ENCODE assay signal across 8 cellular contexts in genomic region chr6:157561037-157561790, GRCh38.
A peak's percentile ranks its signal among the peaks of the same experiment; 100 is the strongest.
DNase-seq lines count a peak whose midpoint lies in the region; ATAC-seq and TF ChIP-seq lines count a peak whose summit lies in the region.
"Had no signal": no experiment of that assay in that cellular context is flagged by ENCODE, and none has a peak within 500 bp of the region (broad histone marks: within the 10 kb centered on the region; RNA-seq: fewer than 3 reads in every experiment).

No MANE protein-coding gene starts in this region.

- peaks cover 56 to 57% of the 10 kb centered on the region in 2 donors for H3K4me1 Mint-ChIP-seq in natural killer cell treated with Interleukin-12 subunit alpha and Interleukin-12 subunit beta and Interleukin-15 and Interleukin-18, amount 100 ng/mL, for 72 hours (ENCODE audit: low read depth in 2 of 2)
- peaks cover 9% of the 10 kb centered on the region for H3K4me1 Mint-ChIP-seq in mesothelial cell of epicardium

- no peaks in the 10 kb centered on the region for H3K9me3 Mint-ChIP-seq in natural killer cell treated with Interleukin-12 subunit alpha and Interleukin-12 subunit beta and Interleukin-15 and Interleukin-18, amount 100 ng/mL, for 72 hours
- H3K9me3 Mint-ChIP-seq in mesothelial cell of epicardium, result peaks cover 8% of the 10 kb centered on the region

- H3K36me3 ChIP-seq in left lung, result no peaks in the 10 kb centered on the region

- H3K4me3 Mint-ChIP-seq in natural killer cell treated with Interleukin-12 subunit alpha and Interleukin-12 subunit beta and Interleukin-15 and Interleukin-18, amount 100 ng/mL, for 72 hours, result peak overlapping the region; percentile 73
- no peak overlapping the region for H3K4me3 Mint-ChIP-seq in mesothelial cell of epicardium

- ATAC-seq in GM19025 (IDR thresholded peaks at IDR 0.05; ENCODE audit: low read depth, unreplicated experiment) (peak; percentile 23), HG02759 (IDR thresholded peaks at IDR 0.05; ENCODE audit: unreplicated experiment) (peak; percentile 25), left lung (no peak)
- ATAC-seq in natural killer cell treated with Interleukin-12 subunit alpha and Interleukin-12 subunit beta and Interleukin-15 and Interleukin-18, amount 100 ng/mL, for 72 hours, result no peak

- no peaks in the 10 kb centered on the region for H3K36me3 Mint-ChIP-seq in natural killer cell treated with Interleukin-12 subunit alpha and Interleukin-12 subunit beta and Interleukin-15 and Interleukin-18, amount 100 ng/mL, for 72 hours
- H3K36me3 Mint-ChIP-seq in mesothelial cell of epicardium, result no peaks in the 10 kb centered on the region

- TF ChIP-seq CTCF in left lung (IDR thresholded peaks at IDR 0.05) (no peak), mesothelial cell of epicardium (IDR thresholded peaks at IDR 0.05; ENCODE audit: unreplicated experiment) (no peak)

- H3K9me3 ChIP-seq in left lung, result no peaks in the 10 kb centered on the region

- no peaks in the 10 kb centered on the region for H3K4me1 ChIP-seq in left lung

- peaks cover 0 to 5% of the 10 kb centered on the region in 2 donors for H3K27me3 Mint-ChIP-seq in natural killer cell treated with Interleukin-12 subunit alpha and Interleukin-12 subunit beta and Interleukin-15 and Interleukin-18, amount 100 ng/mL, for 72 hours
- no peaks in the 10 kb centered on the region for H3K27me3 Mint-ChIP-seq in mesothelial cell of epicardium (ENCODE audit: low read depth)

- H3K4me3 ChIP-seq in left lung, result no peak overlapping the region

- intact Hi-C loops in left lung (cut with DNase I), result no loop called here

- peak; percentile 26 to 95 (median 90) for DNase-seq in NCI-H1417 (lab: John Stamatoyannopoulos, UW)
- no peak for DNase-seq in natural killer cell treated with Interleukin-12 subunit alpha and Interleukin-12 subunit beta and Interleukin-15 and Interleukin-18, amount 100 ng/mL, for 72 hours (ENCODE audit: low spot score)
- no peak for DNase-seq in activated naive CD4-positive, alpha-beta T cell (lab: John Stamatoyannopoulos, UW)
- no peak for DNase-seq in left lung
- no peak for DNase-seq in mesothelial cell of epicardium (ENCODE audit: low spot score in 2 of 2, unreplicated experiment in 2 of 2)
- DNase-seq: nucleus accumbens had no signal

- no peaks in the 10 kb centered on the region for H3K27me3 ChIP-seq in left lung

- H3K27ac ChIP-seq in left lung, result no peak overlapping the region

- H3K27ac Mint-ChIP-seq in natural killer cell treated with Interleukin-12 subunit alpha and Interleukin-12 subunit beta and Interleukin-15 and Interleukin-18, amount 100 ng/mL, for 72 hours, result peak overlapping the region; percentile 46 to 53
- H3K27ac Mint-ChIP-seq in mesothelial cell of epicardium, result no peak overlapping the region

Comparison
In these comparisons a context has a peak if more than half of its experiments do, and no peak if none do; other contexts are left out.
1. ATAC-seq: peak in GM19025 (single experiment) and HG02759 (single experiment); none in natural killer cell treated with Interleukin-12 subunit alpha and Interleukin-12 subunit beta and Interleukin-15 and Interleukin-18, amount 100 ng/mL, for 72 hours (0 of 2) and left lung (single experiment).
2. DNase-seq: peak in NCI-H1417 (3 of 3); none in natural killer cell treated with Interleukin-12 subunit alpha and Interleukin-12 subunit beta and Interleukin-15 and Interleukin-18, amount 100 ng/mL, for 72 hours (single experiment), activated naive CD4-positive, alpha-beta T cell (0 of 4), left lung (0 of 2) and mesothelial cell of epicardium (0 of 2).